In genomic region chr14:24803426-24803825, GRCh38 we compare ENCODE assay signal across 1 cellular context.
TF ChIP-seq lines count a peak whose summit lies in the region.

No MANE protein-coding gene starts in this region.

TF ChIP-seq in HEK293, 187 proteins besides CTCF, POLR2A, EP300 and RAD21 (continued from another document):
- TF ChIP-seq ZNF518A (tag by site-specific recombination; conservative IDR thresholded peaks at IDR 0.05; ENCODE audit: low read depth) (peak; percentile 73), ZNF202 (tag by site-specific recombination; IDR thresholded peaks at IDR 0.05; ENCODE audit: borderline replicate concordance) (0 out of 2 replicates have a peak, but pooled peaks have one; percentile 22), ZNF426 (tag by site-specific recombination; IDR thresholded peaks at IDR 0.05) (peak; percentile 61), ZNF560 (tag by site-specific recombination; IDR thresholded peaks at IDR 0.05; ENCODE audit: borderline replicate concordance) (0 out of 2 replicates have a peak, but pooled peaks have one; percentile 12), GLI2 (tag by site-specific recombination; IDR thresholded peaks at IDR 0.05; ENCODE audit: borderline replicate concordance, low read depth) (peak; percentile 40; the same call in 1 of the 2 replicates), ZBTB21 (tag by site-specific recombination; IDR thresholded peaks at IDR 0.05) (0 out of 2 replicates have a peak, but pooled peaks have one; percentile 23), ZBTB11 (tag by site-specific recombination; conservative IDR thresholded peaks at IDR 0.05; ENCODE audit: low read depth) (peak; percentile 63), ZXDB (tag by site-specific recombination; IDR thresholded peaks at IDR 0.05) (peak; percentile 33; the same call in 1 of the 2 replicates), ZNF394 (tag by site-specific recombination; IDR thresholded peaks at IDR 0.05; ENCODE audit: borderline replicate concordance) (peak; percentile 84; the same call in 1 of the 2 replicates), ZBTB8A (tag by site-specific recombination; IDR thresholded peaks at IDR 0.05) (peak; percentile 60), ZNF623 (tag by site-specific recombination; IDR thresholded peaks at IDR 0.05) (peak; percentile 68)
